Comparison of ENCODE assay signal across 9 cellular contexts in genomic region chr3:195160257-195160898, GRCh38.
DNase-seq lines count a peak whose midpoint lies in the region; ATAC-seq and TF ChIP-seq lines count a peak whose summit lies in the region.
"Had no signal": no experiment of that assay in that cellular context is flagged by ENCODE, and none has a peak within 500 bp of the region (broad histone marks: within the 10 kb centered on the region; RNA-seq: fewer than 3 reads in every experiment).

No MANE protein-coding gene starts in this region.

- peaks cover 2% of the 10 kb centered on the region for H3K36me3 Mint-ChIP-seq in activated CD8-positive, alpha-beta T cell treated with anti-CD3 and anti-CD28 coated beads for 36 hours (ENCODE audit: low read depth)
- H3K36me3 Mint-ChIP-seq in activated CD8-positive, alpha-beta T cell treated with anti-CD3 and anti-CD28 coated beads, Interleukin-2, amount 10 ng/mL, durations not matched to agents 7 days and 5 days (ENCODE audit: low read depth), result peaks cover 5% of the 10 kb centered on the region

- H3K27me3 ChIP-seq in colonic mucosa, result no peaks in the 10 kb centered on the region
- H3K27me3 ChIP-seq in lung (ENCODE audit: control insufficient read depth, insufficient read depth), result no peaks in the 10 kb centered on the region
- no peaks in the 10 kb centered on the region for H3K27me3 ChIP-seq in uterus
- no peaks in the 10 kb centered on the region for H3K27me3 ChIP-seq in tibial artery

- ATAC-seq in activated CD8-positive, alpha-beta T cell treated with anti-CD3 and anti-CD28 coated beads for 36 hours, result no peak
- no peak for ATAC-seq in activated CD8-positive, alpha-beta T cell treated with anti-CD3 and anti-CD28 coated beads, Interleukin-2, amount 10 ng/mL, durations not matched to agents 7 days and 5 days
- peak; percentile 48 for ATAC-seq in lung (ENCODE audit: insufficient read depth, low FRiP score)
- ATAC-seq in GM21515 (IDR thresholded peaks at IDR 0.05; ENCODE audit: unreplicated experiment), result no peak

- H3K4me3 Mint-ChIP-seq in activated CD8-positive, alpha-beta T cell treated with anti-CD3 and anti-CD28 coated beads for 36 hours, result no peak overlapping the region
- H3K4me3 Mint-ChIP-seq in activated CD8-positive, alpha-beta T cell treated with anti-CD3 and anti-CD28 coated beads, Interleukin-2, amount 10 ng/mL, durations not matched to agents 7 days and 5 days, result no peak overlapping the region

- TF ChIP-seq CTCF in activated CD8-positive, alpha-beta T cell treated with anti-CD3 and anti-CD28 coated beads for 36 hours (IDR thresholded peaks at IDR 0.05), result no peak
- TF ChIP-seq CTCF in colonic mucosa (IDR thresholded peaks at IDR 0.05) (no peak), lung (IDR thresholded peaks at IDR 0.05; ENCODE audit: control extremely low read depth, extremely low read depth) (no peak), uterus (IDR thresholded peaks at IDR 0.05) (no peak), tibial artery (IDR thresholded peaks at IDR 0.05) (no peak)

- 62 to 68% methylated on average over 14 of the region's 14 CpGs for WGBS in lung, 2 donors

- CTCF ChIA-PET in activated CD8-positive, alpha-beta T cell treated with anti-CD3 and anti-CD28 coated beads for 36 hours (lab: Charles Lee), result interaction anchor here (1.7 kb wide), 1 partner anchor 478 kb away, joined by 5 read pairs; no protein-coding TSS in a partner anchor
- CTCF ChIA-PET in activated CD8-positive, alpha-beta T cell treated with anti-CD3 and anti-CD28 coated beads, Interleukin-2, amount 10 ng/mL, durations not matched to agents 7 days and 5 days (lab: Charles Lee), result no interaction called here

- H3K9me3 ChIP-seq in colonic mucosa (no peaks in the 10 kb centered on the region), lung (ENCODE audit: control insufficient read depth in 2 of 2, insufficient read depth in 1 of 2, low read length in 1 of 2) (no peaks in the 10 kb centered on the region), uterus (no peaks in the 10 kb centered on the region), tibial artery (no peaks in the 10 kb centered on the region)

- POLR2A ChIA-PET in activated CD8-positive, alpha-beta T cell treated with anti-CD3 and anti-CD28 coated beads for 36 hours (lab: Charles Lee), result no interaction called here
- POLR2A ChIA-PET in activated CD8-positive, alpha-beta T cell treated with anti-CD3 and anti-CD28 coated beads, Interleukin-2, amount 10 ng/mL, durations not matched to agents 7 days and 5 days (lab: Charles Lee), result no interaction called here

- TF ChIP-seq POLR2A in uterus (IDR thresholded peaks at IDR 0.05), result no peak

- no peaks in the 10 kb centered on the region for H3K9me3 Mint-ChIP-seq in activated CD8-positive, alpha-beta T cell treated with anti-CD3 and anti-CD28 coated beads for 36 hours
- H3K9me3 Mint-ChIP-seq in activated CD8-positive, alpha-beta T cell treated with anti-CD3 and anti-CD28 coated beads, Interleukin-2, amount 10 ng/mL, durations not matched to agents 7 days and 5 days (ENCODE audit: insufficient read depth), result no peaks in the 10 kb centered on the region

- intact Hi-C loops in activated CD8-positive, alpha-beta T cell treated with anti-CD3 and anti-CD28 coated beads for 36 hours (cut with micrococcal nuclease), result no loop called here
- intact Hi-C loops in colonic mucosa (cut with DNase I) (no loop called here), uterus (cut with DNase I; ENCODE audit: low total_unique reads) (no loop called here), tibial artery (cut with DNase I; ENCODE audit: low total_unique reads) (no loop called here)

- H3K9ac ChIP-seq in colonic mucosa (ENCODE audit: low read depth in 2 of 2, low read length in 2 of 2), result peak overlapping the region; percentile 15 to 56

- no peak overlapping the region for H3K4me3 ChIP-seq in colonic mucosa
- H3K4me3 ChIP-seq in lung, result no peak overlapping the region
- no peak overlapping the region for H3K4me3 ChIP-seq in uterus
- H3K4me3 ChIP-seq in tibial artery, result no peak overlapping the region

- H3K36me3 ChIP-seq in colonic mucosa, result no peaks in the 10 kb centered on the region
- no peaks in the 10 kb centered on the region for H3K36me3 ChIP-seq in lung (ENCODE audit: control insufficient read depth in 2 of 2, insufficient read depth in 2 of 2, low read length in 2 of 2)
- no peaks in the 10 kb centered on the region for H3K36me3 ChIP-seq in uterus
- H3K36me3 ChIP-seq in tibial artery, result no peaks in the 10 kb centered on the region

- no peak for DNase-seq in activated CD8-positive, alpha-beta T cell treated with anti-CD3 and anti-CD28 coated beads for 36 hours
- no peak for DNase-seq in activated CD8-positive, alpha-beta T cell treated with anti-CD3 and anti-CD28 coated beads, Interleukin-2, amount 10 ng/mL, durations not matched to agents 7 days and 5 days
- DNase-seq in colonic mucosa, result no peak
- no peak for DNase-seq in lung (ENCODE audit: low spot score)
- peak in 1 of 2 donors; percentile 53 for DNase-seq in uterus
- DNase-seq in tibial artery, result no peak
- no peak for DNase-seq in mucosa of gallbladder (ENCODE audit: low spot score)
- DNase-seq: midbrain had no signal

- H3K4me1 ChIP-seq in colonic mucosa (peaks cover 2% of the 10 kb centered on the region), lung (ENCODE audit: control insufficient read depth in 2 of 2, insufficient read depth in 2 of 2, low read length in 2 of 2) (peaks cover 2 to 20% of the 10 kb centered on the region in 2 donors), uterus (no peaks in the 10 kb centered on the region), tibial artery (no peaks in the 10 kb centered on the region)

- peak overlapping the region; percentile 5 for H3K27ac Mint-ChIP-seq in activated CD8-positive, alpha-beta T cell treated with anti-CD3 and anti-CD28 coated beads for 36 hours
- H3K27ac Mint-ChIP-seq in activated CD8-positive, alpha-beta T cell treated with anti-CD3 and anti-CD28 coated beads, Interleukin-2, amount 10 ng/mL, durations not matched to agents 7 days and 5 days, result no peak overlapping the region

- peaks cover 37% of the 10 kb centered on the region for H3K4me1 Mint-ChIP-seq in activated CD8-positive, alpha-beta T cell treated with anti-CD3 and anti-CD28 coated beads for 36 hours (ENCODE audit: low read depth)
- peaks cover 36% of the 10 kb centered on the region for H3K4me1 Mint-ChIP-seq in activated CD8-positive, alpha-beta T cell treated with anti-CD3 and anti-CD28 coated beads, Interleukin-2, amount 10 ng/mL, durations not matched to agents 7 days and 5 days (ENCODE audit: low read depth)

- no peaks in the 10 kb centered on the region for H3K27me3 Mint-ChIP-seq in activated CD8-positive, alpha-beta T cell treated with anti-CD3 and anti-CD28 coated beads for 36 hours
- no peaks in the 10 kb centered on the region for H3K27me3 Mint-ChIP-seq in activated CD8-positive, alpha-beta T cell treated with anti-CD3 and anti-CD28 coated beads, Interleukin-2, amount 10 ng/mL, durations not matched to agents 7 days and 5 days (ENCODE audit: low read depth)

- peak overlapping the region; percentile 50 for H3K27ac ChIP-seq in colonic mucosa
- peak overlapping the region in 1 of 2 donors; percentile 66 for H3K27ac ChIP-seq in lung (ENCODE audit: low read depth in 1 of 2, low read length in 1 of 2)
- peak overlapping the region; percentile 68 to 74 for H3K27ac ChIP-seq in uterus
- no peak overlapping the region for H3K27ac ChIP-seq in tibial artery

Comparison
In these comparisons a context has a peak if more than half of its experiments do, and no peak if none do; other contexts are left out.
1. H3K27ac ChIP-seq: peak in colonic mucosa (single experiment) and uterus (2 of 2); none in tibial artery (0 of 2).